ENCODE assay signal across 10 cellular contexts in genomic region chr1:118984990-118985608, GRCh38. TPM values are rescaled to one million over a fixed set of nuclear protein-coding genes. Genes with fewer than 3 reads are reported as not detected.
A peak's percentile ranks its signal among the peaks of the same experiment; 100 is the strongest.
DNase-seq lines count a peak whose midpoint lies in the region; ATAC-seq and TF ChIP-seq lines count a peak whose summit lies in the region.
"Had no signal": no experiment of that assay in that cellular context is flagged by ENCODE, and none has a peak within 500 bp of the region (broad histone marks: within the 10 kb centered on the region; RNA-seq: fewer than 3 reads in every experiment).

No MANE protein-coding gene starts in this region.

- H3K27ac ChIP-seq in CD4-positive, alpha-beta T cell (ENCODE audit: low read depth, low read length), result no peak overlapping the region
- H3K27ac ChIP-seq in GM23338 (ENCODE audit: low read depth), result no peak overlapping the region
- no peak overlapping the region for H3K27ac ChIP-seq in endodermal cell (ENCODE audit: low read depth, low read length)
- peak overlapping the region; percentile 85 for H3K27ac ChIP-seq in osteoblast (ENCODE audit: low read depth, low read length)

- H3K27ac Mint-ChIP-seq in CD4-positive, alpha-beta T cell, result no peak overlapping the region
- H3K27ac Mint-ChIP-seq in GM23338 (no peak overlapping the region), endodermal cell (no peak overlapping the region)

- peak overlapping the region; percentile 48 for H3K4me3 Mint-ChIP-seq in CD4-positive, alpha-beta T cell
- H3K4me3 Mint-ChIP-seq in GM23338 (peak overlapping the region; percentile 75), endodermal cell (peak overlapping the region; percentile 38)

- H3K4me2 ChIP-seq in GM23338 (peak overlapping the region; percentile 77), osteoblast (ENCODE audit: insufficient read depth, low read length) (peak overlapping the region; percentile 97)

- peaks cover 94% of the 10 kb centered on the region for H3K27me3 Mint-ChIP-seq in CD4-positive, alpha-beta T cell
- H3K27me3 Mint-ChIP-seq in GM23338 (ENCODE audit: insufficient read depth, low read depth, poor library complexity) (peaks cover 100% of the 10 kb centered on the region), endodermal cell (ENCODE audit: insufficient read depth) (peaks cover 100% of the 10 kb centered on the region)

- 55 to 65% methylated on average over 17 to 33 of the region's 33 CpGs for WGBS in endodermal cell (ENCODE audit: insufficient coverage in 1 of 2, insufficient read length in 1 of 2), 2 experiments

- H3K36me3 Mint-ChIP-seq in CD4-positive, alpha-beta T cell (ENCODE audit: low read depth), result no peaks in the 10 kb centered on the region
- H3K36me3 Mint-ChIP-seq in GM23338 (ENCODE audit: low read depth) (no peaks in the 10 kb centered on the region), endodermal cell (ENCODE audit: low read depth) (no peaks in the 10 kb centered on the region)

- H3K9me3 ChIP-seq in CD4-positive, alpha-beta T cell (ENCODE audit: control insufficient read depth, low read length), result peaks cover 5% of the 10 kb centered on the region
- no peaks in the 10 kb centered on the region for H3K9me3 ChIP-seq in endodermal cell (ENCODE audit: control insufficient read depth, low read length)
- no peaks in the 10 kb centered on the region for H3K9me3 ChIP-seq in osteoblast (ENCODE audit: low read depth, low read length)

- H3K4me3 ChIP-seq in GM23338, result peak overlapping the region; percentile 53
- no peak overlapping the region for H3K4me3 ChIP-seq in endodermal cell (ENCODE audit: low read length)
- H3K4me3 ChIP-seq in osteoblast (ENCODE audit: insufficient read depth, low read length), result peak overlapping the region; percentile 81

- DNase-seq in CD4-positive, alpha-beta T cell, result no peak
- peak; percentile 40 for DNase-seq in GM23338 (ENCODE audit: low spot score)
- peak; percentile 67 for DNase-seq in endodermal cell
- DNase-seq in osteoblast (ENCODE audit: insufficient read length, low spot score, missing footprints), result no peak
- no peak for DNase-seq in NCI-H2171 treated with DMSO at 0.1 percent for 48 hours (lab: John Stamatoyannopoulos, UW)
- no peak for DNase-seq in NCI-H1105 treated with DMSO at 0.1 percent for 48 hours (lab: John Stamatoyannopoulos, UW)
- no peak for DNase-seq in NCI-H187 treated with DMSO at 0.1 percent for 48 hours (lab: John Stamatoyannopoulos, UW)

- TF ChIP-seq CTCF in CD4-positive, alpha-beta T cell (IDR thresholded peaks at IDR 0.05), result no peak
- TF ChIP-seq CTCF in GM23338 (conservative IDR thresholded peaks at IDR 0.05; ENCODE audit: low read depth in 2 of 2), result no peak
- TF ChIP-seq CTCF in endodermal cell (conservative IDR thresholded peaks at IDR 0.05), result no peak
- TF ChIP-seq CTCF in osteoblast (IDR thresholded peaks at IDR 0.05; ENCODE audit: extremely low read depth, low read depth, low read length), result no peak

- H3K9me3 Mint-ChIP-seq in CD4-positive, alpha-beta T cell, result peaks cover 2% of the 10 kb centered on the region
- H3K9me3 Mint-ChIP-seq in GM23338, result peaks cover 6% of the 10 kb centered on the region
- no peaks in the 10 kb centered on the region for H3K9me3 Mint-ChIP-seq in endodermal cell

- H4K20me1 ChIP-seq in GM23338 (replicated peaks; ENCODE audit: insufficient read depth) (peaks cover 25% of the 10 kb centered on the region; the same call in 1 of the 2 replicates), osteoblast (ENCODE audit: insufficient read depth, low read length) (peaks cover 3% of the 10 kb centered on the region)

- no peaks in the 10 kb centered on the region for H3K9me2 ChIP-seq in GM23338 (ENCODE audit: insufficient read depth)

- H3K4me1 ChIP-seq in GM23338 (ENCODE audit: insufficient read depth) (peaks cover 57% of the 10 kb centered on the region), endodermal cell (ENCODE audit: control insufficient read depth, insufficient read depth, low read length) (peaks cover 8% of the 10 kb centered on the region), osteoblast (ENCODE audit: insufficient read depth, low read length) (peaks cover 27% of the 10 kb centered on the region)

- H3K9ac ChIP-seq in endodermal cell (ENCODE audit: extremely low read depth, low read length, poor library complexity, severe bottlenecking), result no peak overlapping the region

- CTCF ChIA-PET in CD4-positive, alpha-beta T cell (lab: Charles Lee), result no interaction called here

- H2AFZ ChIP-seq in GM23338 (no peak overlapping the region; the same call in 1 of the 2 replicates), osteoblast (ENCODE audit: low read length) (peak overlapping the region; percentile 44)

- peaks cover 22% of the 10 kb centered on the region for H3F3A ChIP-seq in GM23338 (replicated peaks; ENCODE audit: low read depth)

- H3K27me3 ChIP-seq in CD4-positive, alpha-beta T cell (ENCODE audit: control insufficient read depth, insufficient read depth, low read length), result peaks cover 96% of the 10 kb centered on the region
- H3K27me3 ChIP-seq in GM23338 (ENCODE audit: insufficient read depth), result peaks cover 100% of the 10 kb centered on the region
- peaks cover 100% of the 10 kb centered on the region for H3K27me3 ChIP-seq in endodermal cell (ENCODE audit: control insufficient read depth, insufficient read depth, low read length, poor library complexity, severe bottlenecking)
- H3K27me3 ChIP-seq in osteoblast (ENCODE audit: insufficient read depth, low read length), result no peaks in the 10 kb centered on the region

- intact Hi-C loops in CD4-positive, alpha-beta T cell (cut with DNase I, micrococcal nuclease), result no loop called here

- H3K79me2 ChIP-seq in GM23338 (replicated peaks; ENCODE audit: insufficient read depth), result no peaks in the 10 kb centered on the region
- H3K79me2 ChIP-seq in osteoblast (ENCODE audit: insufficient read depth, low read length), result peaks cover 76% of the 10 kb centered on the region

- POLR2A ChIA-PET in CD4-positive, alpha-beta T cell (lab: Charles Lee), result no interaction called here

- H3K4me1 Mint-ChIP-seq in CD4-positive, alpha-beta T cell (ENCODE audit: low read depth), result peaks cover 21% of the 10 kb centered on the region
- H3K4me1 Mint-ChIP-seq in GM23338 (peaks cover 62% of the 10 kb centered on the region), endodermal cell (peaks cover 42% of the 10 kb centered on the region)

- H3K36me3 ChIP-seq in GM23338 (ENCODE audit: insufficient read depth) (no peaks in the 10 kb centered on the region; the same call in 1 of the 2 replicates), endodermal cell (ENCODE audit: control insufficient read depth, insufficient read depth, low read length) (no peaks in the 10 kb centered on the region), osteoblast (ENCODE audit: insufficient read depth, low read length) (no peaks in the 10 kb centered on the region)

- ATAC-seq in CD4-positive, alpha-beta T cell (ENCODE audit: poor library complexity), result no peak
- no peak for ATAC-seq in GM23338
- ATAC-seq in HG03442 (IDR thresholded peaks at IDR 0.05; ENCODE audit: unreplicated experiment), result no peak
- ATAC-seq: HepG2 had no signal

TF ChIP-seq in GM23338, 12 proteins besides CTCF, POLR2A, EP300 and RAD21:
- TF ChIP-seq EZH2 (IDR thresholded peaks at IDR 0.05; ENCODE audit: low read depth, unreplicated experiment), result peak; percentile 15
- TF ChIP-seq REST (IDR thresholded peaks at IDR 0.05; ENCODE audit: unreplicated experiment), result no peak
- peak; percentile 53 for TF ChIP-seq EZH2phosphoT487 (IDR thresholded peaks at IDR 0.05; ENCODE audit: unreplicated experiment)
- TF ChIP-seq POLR2AphosphoS5 (IDR thresholded peaks at IDR 0.05; ENCODE audit: low read depth), result no peak

RNA-seq across cellular contexts. Expression of gene TBX15, which starts 3.0 kb away (rescaled TPM):
- total RNA-seq in CD4-positive, alpha-beta T cell, result not detected
- 0.21 TPM in 1 of 2 replicates, not detected in the other for total RNA-seq in GM23338 (2014; rRNA removed; shearing (Covaris generic))
- polyA plus RNA-seq in GM23338 (2016; fragmentation: Nextera tagmentation; extraction: Ambion mirVana), result not detected in 2 replicates
- total RNA-seq in endodermal cell (under 1 TPM in 1 of 2 donors, not detected in 1; 0.09 TPM), osteoblast (38.0 and 44.5 TPM in 2 replicates)
- polyA plus RNA-seq in endodermal cell (2013, experiment 1 of 2), result 3.6 TPM
- polyA plus RNA-seq in endodermal cell (2013, experiment 2 of 2), result 2.9 TPM
- total RNA-seq: NCI-H460 had no signal

Comparison
In these comparisons a context has a peak if more than half of its experiments do, and no peak if none do; other contexts are left out.
1. DNase-seq: peak in GM23338 (single experiment) and endodermal cell (single experiment); none in CD4-positive, alpha-beta T cell (0 of 10), osteoblast (single experiment), NCI-H2171 treated with DMSO at 0.1 percent for 48 hours (single experiment), NCI-H1105 treated with DMSO at 0.1 percent for 48 hours (single experiment) and NCI-H187 treated with DMSO at 0.1 percent for 48 hours (single experiment).
2. RNA of gene TBX15, which starts 3.0 kb away (total RNA-seq): 38.0 to 44.5 TPM in osteoblast; 0.21 TPM in GM23338, 0.09 TPM in endodermal cell and not detected in CD4-positive, alpha-beta T cell; every median in the first group is over 10 times any median in the second.
3. Peak in every context shown above with its lines, with median percentiles within 50 percentile points of each other: H3K4me3 Mint-ChIP-seq.